In the genomic region with DNA sequence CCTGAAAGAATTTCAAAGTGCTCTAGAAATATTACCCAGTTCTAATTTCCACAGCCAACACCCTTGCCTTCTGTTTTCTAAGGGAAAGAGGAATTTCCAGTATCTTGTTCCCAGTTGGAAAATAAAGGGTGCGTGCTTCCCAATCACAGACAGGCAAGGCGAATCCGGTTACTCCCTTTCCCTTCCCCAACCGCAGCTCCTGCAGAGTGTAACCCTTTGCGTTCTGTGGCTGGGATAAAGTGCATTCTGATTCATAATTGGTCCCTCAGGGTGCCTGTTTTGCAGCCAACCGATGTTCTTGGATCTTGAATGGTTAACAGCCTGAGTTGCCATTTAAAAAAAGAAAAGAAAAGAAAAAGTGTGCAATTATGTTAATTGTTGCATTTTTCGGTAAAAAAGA, we compare ENCODE assay signal across 9 cellular contexts. TPM values are rescaled to one million over a fixed set of nuclear protein-coding genes. Genes with fewer than 3 reads are reported as not detected.
A peak's percentile ranks its signal among the peaks of the same experiment; 100 is the strongest.
DNase-seq lines count a peak whose midpoint lies in the region; ATAC-seq and TF ChIP-seq lines count a peak whose summit lies in the region.
"Had no signal": no experiment of that assay in that cellular context is flagged by ENCODE, and none has a peak within 500 bp of the region (broad histone marks: within the 10 kb centered on the region; RNA-seq: fewer than 3 reads in every experiment).

No MANE protein-coding gene starts in this region.

- no peaks in the 10 kb centered on the region for H3K4me1 ChIP-seq in prostate gland (replicated peaks)

- no peaks in the 10 kb centered on the region for H3K27me3 Mint-ChIP-seq in type B pancreatic cell
- H3K27me3 Mint-ChIP-seq: activated CD4-positive, alpha-beta T cell treated with anti-CD3 and anti-CD28 coated beads, Interleukin-2, amount 10 ng/mL, durations not matched to agents 7 days and 5 days had no signal

- H3K27me3 ChIP-seq in prostate gland (replicated peaks; ENCODE audit: insufficient read depth) = no peaks in the 10 kb centered on the region
- H3K27me3 ChIP-seq: body of pancreas had no signal

- TF ChIP-seq CTCF in epithelial cell of proximal tubule (conservative IDR thresholded peaks at IDR 0.05; ENCODE audit: low read depth, low read length) (no peak), type B pancreatic cell (conservative IDR thresholded peaks at IDR 0.05) (no peak), prostate gland (IDR thresholded peaks at IDR 0.05) (no peak)

- no peaks in the 10 kb centered on the region for H3K9me3 ChIP-seq in prostate gland
- H3K9me3 ChIP-seq: body of pancreas had no signal

- ATAC-seq in HG03135 (IDR thresholded peaks at IDR 0.05; ENCODE audit: unreplicated experiment) = no peak
- ATAC-seq: body of pancreas had no signal

- H3K4me1 Mint-ChIP-seq in type B pancreatic cell (ENCODE audit: unreplicated experiment) = peaks cover 5% of the 10 kb centered on the region

- H3K36me3 ChIP-seq in prostate gland = no peaks in the 10 kb centered on the region

- H3K4me3 Mint-ChIP-seq in type B pancreatic cell = peak overlapping the region; percentile 3
- H3K4me3 Mint-ChIP-seq: activated CD4-positive, alpha-beta T cell treated with anti-CD3 and anti-CD28 coated beads, Interleukin-2, amount 10 ng/mL, durations not matched to agents 7 days and 5 days had no signal

- no peaks in the 10 kb centered on the region for H3K36me3 Mint-ChIP-seq in type B pancreatic cell

- no peak for TF ChIP-seq POLR2A in prostate gland (IDR thresholded peaks at IDR 0.05)

- WGBS in prostate gland = 24% methylated on average over 7 of the region's 7 CpGs

- intact Hi-C loops in prostate gland (cut with DNase I) = no loop called here

- H3K27ac Mint-ChIP-seq in type B pancreatic cell = no peak overlapping the region
- H3K27ac Mint-ChIP-seq: activated CD4-positive, alpha-beta T cell treated with anti-CD3 and anti-CD28 coated beads, Interleukin-2, amount 10 ng/mL, durations not matched to agents 7 days and 5 days had no signal

- DNase-seq in NCI-H748 treated with DMSO at 0.1 percent for 48 hours (lab: John Stamatoyannopoulos, UW) (peak; percentile 81), epithelial cell of proximal tubule (ENCODE audit: low read depth) (no peak), lung microvascular endothelial cell (ENCODE audit: low read depth in 2 of 2) (peak; percentile 62 to 71), type B pancreatic cell (ENCODE audit: extremely low spot score, unreplicated experiment) (no peak), prostate gland (ENCODE audit: low spot score) (no peak)
- no peak for DNase-seq in activated CD8-positive, alpha-beta memory T cell treated with anti-CD3 and anti-CD28 coated beads for 24 hours
- DNase-seq: activated CD4-positive, alpha-beta T cell treated with anti-CD3 and anti-CD28 coated beads, Interleukin-2, amount 10 ng/mL, durations not matched to agents 7 days and 5 days; body of pancreas had no signal

- no peak overlapping the region for H3K27ac ChIP-seq in prostate gland

- peaks cover 4% of the 10 kb centered on the region for H3K9me3 Mint-ChIP-seq in type B pancreatic cell

- H3K4me3 ChIP-seq in epithelial cell of proximal tubule (ENCODE audit: low read depth, low read length) = peak overlapping the region; percentile 45
- H3K4me3 ChIP-seq in prostate gland = no peak overlapping the region
- H3K4me3 ChIP-seq: body of pancreas had no signal

RNA-seq across cellular contexts. Expression of a gene that starts 40.6 kb away (rescaled TPM):
- total RNA-seq in epithelial cell of proximal tubule (1.2 and 2.6 TPM in 2 replicates), lung microvascular endothelial cell (2.8 and 4.1 TPM in 2 replicates), type B pancreatic cell (ENCODE audit: low replicate concordance) (16.2 and 45.1 TPM in 2 replicates), prostate gland (10 to 100 TPM in 1 of 2 donors, 1 to 10 TPM in 1; 8.3 to 12.0 TPM)

Comparison
In these comparisons a context has a peak if more than half of its experiments do, and no peak if none do; other contexts are left out.
1. DNase-seq: peak in NCI-H748 treated with DMSO at 0.1 percent for 48 hours (single experiment) and lung microvascular endothelial cell (2 of 2); none in epithelial cell of proximal tubule (single experiment), type B pancreatic cell (single experiment), activated CD8-positive, alpha-beta memory T cell treated with anti-CD3 and anti-CD28 coated beads for 24 hours (single experiment) and prostate gland (single experiment).